In the genomic region with DNA sequence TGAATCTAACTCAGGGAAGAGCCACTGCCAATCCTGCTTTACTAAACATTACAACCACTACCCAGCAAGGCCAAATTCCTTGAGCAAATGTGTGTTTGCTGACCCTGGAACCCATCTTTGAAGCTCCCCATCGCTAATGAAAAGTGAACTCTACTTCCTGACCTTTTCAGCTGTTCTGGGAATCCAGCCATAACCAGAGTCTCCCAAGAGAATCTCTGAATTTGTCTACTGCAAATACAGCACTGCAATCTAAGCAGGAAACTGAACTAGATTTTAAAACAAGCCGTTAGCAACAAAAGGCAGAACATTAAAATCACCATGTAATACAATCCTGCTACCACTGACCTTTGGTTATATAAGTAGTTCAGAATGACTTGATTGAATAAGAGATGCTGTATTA, we compare ENCODE assay signal across 9 cellular contexts.
DNase-seq lines count a peak whose midpoint lies in the region; ATAC-seq and TF ChIP-seq lines count a peak whose summit lies in the region.
"Had no signal": no experiment of that assay in that cellular context is flagged by ENCODE, and none has a peak within 500 bp of the region (broad histone marks: within the 10 kb centered on the region; RNA-seq: fewer than 3 reads in every experiment).

No MANE protein-coding gene starts in this region.

- no peaks in the 10 kb centered on the region for H3K36me3 ChIP-seq in lower lobe of right lung
- H3K36me3 ChIP-seq: HAP-1 had no signal

- no peak overlapping the region for H3K27ac ChIP-seq in lower lobe of right lung

- H3K36me3 Mint-ChIP-seq in nephron progenitor cell (ENCODE audit: low read depth) (peaks cover 4% of the 10 kb centered on the region), Calu3 (ENCODE audit: insufficient read depth, unreplicated experiment) (no peaks in the 10 kb centered on the region)

- peak overlapping the region; percentile 97 for H3K27ac Mint-ChIP-seq in nephron progenitor cell
- no peak overlapping the region for H3K27ac Mint-ChIP-seq in Calu3 (ENCODE audit: unreplicated experiment)

- TF ChIP-seq CTCF in AG10803 (conservative IDR thresholded peaks at IDR 0.05; ENCODE audit: low read length) (no peak), fibroblast of mammary gland (conservative IDR thresholded peaks at IDR 0.05; ENCODE audit: control insufficient read depth, insufficient read depth, low read depth, low read length) (no peak), nephron progenitor cell (IDR thresholded peaks at IDR 0.05) (no peak), Calu3 (IDR thresholded peaks at IDR 0.05; ENCODE audit: unreplicated experiment) (no peak), lower lobe of right lung (IDR thresholded peaks at IDR 0.05) (no peak)

- peaks cover 18% of the 10 kb centered on the region for H3K4me1 ChIP-seq in lower lobe of right lung
- H3K4me1 ChIP-seq: HAP-1 had no signal

- peaks cover under 1% of the 10 kb centered on the region for H3K9me3 Mint-ChIP-seq in nephron progenitor cell
- H3K9me3 Mint-ChIP-seq in Calu3 (ENCODE audit: low read depth, unreplicated experiment), result no peaks in the 10 kb centered on the region

- CTCF ChIA-PET in Calu3 (lab: Charles Lee), result no interaction called here

- DNase-seq in AG10803 (ENCODE audit: low read depth), result peak; percentile 87
- peak; percentile 32 to 63 for DNase-seq in NCI-H446 (lab: John Stamatoyannopoulos, UW)
- peak; percentile 81 for DNase-seq in fibroblast of mammary gland (ENCODE audit: low read depth)
- no peak for DNase-seq in nephron progenitor cell
- no peak for DNase-seq in stimulated activated naive CD4-positive, alpha-beta T cell treated with Interleukin-2 at 50 U/mL for 16 hours (lab: John Stamatoyannopoulos, UW)
- DNase-seq in Calu3, result no peak
- no peak for DNase-seq in lower lobe of right lung

- no TSS peak for BruUV-seq in Calu3 (replicated peaks; lab: Mats Ljungman, UMichigan)

- no peaks in the 10 kb centered on the region for H3K27me3 Mint-ChIP-seq in nephron progenitor cell (ENCODE audit: low read depth, poor library complexity)
- H3K27me3 Mint-ChIP-seq in Calu3 (ENCODE audit: unreplicated experiment), result no peaks in the 10 kb centered on the region

- H3K27me3 ChIP-seq in lower lobe of right lung (ENCODE audit: low read depth), result no peaks in the 10 kb centered on the region

- intact Hi-C loops in Calu3 (cut with micrococcal nuclease; ENCODE audit: unreplicated experiment) (no loop called here), lower lobe of right lung (cut with DNase I) (no loop called here)

- H3K4me3 Mint-ChIP-seq in nephron progenitor cell (no peak overlapping the region), Calu3 (ENCODE audit: low read depth, unreplicated experiment) (no peak overlapping the region)

- ATAC-seq in GM18873 (IDR thresholded peaks at IDR 0.05; ENCODE audit: low FRiP score, unreplicated experiment), result no peak
- ATAC-seq in lower lobe of right lung, result no peak

- H3K9me3 ChIP-seq in lower lobe of right lung, result no peaks in the 10 kb centered on the region
- H3K9me3 ChIP-seq: HAP-1 had no signal

- no peak overlapping the region for H3K4me3 ChIP-seq in AG10803 (ENCODE audit: low read length)
- H3K4me3 ChIP-seq in fibroblast of mammary gland (ENCODE audit: control insufficient read depth, low read depth, low read length), result no peak overlapping the region
- H3K4me3 ChIP-seq in lower lobe of right lung, result no peak overlapping the region
- H3K4me3 ChIP-seq: HAP-1 had no signal

- H3K4me1 Mint-ChIP-seq in nephron progenitor cell, result peaks cover 59% of the 10 kb centered on the region
- H3K4me1 Mint-ChIP-seq in Calu3 (ENCODE audit: low read depth, unreplicated experiment), result peaks cover 8% of the 10 kb centered on the region

Comparison
In these comparisons a context has a peak if more than half of its experiments do, and no peak if none do; other contexts are left out.
1. DNase-seq: peak in AG10803 (single experiment), NCI-H446 (2 of 2) and fibroblast of mammary gland (single experiment); none in nephron progenitor cell (single experiment), stimulated activated naive CD4-positive, alpha-beta T cell treated with Interleukin-2 at 50 U/mL for 16 hours (single experiment), Calu3 (single experiment) and lower lobe of right lung (single experiment).